In genomic region chr5:103849934-103850333, GRCh38 we compare ENCODE assay signal across 13 cellular contexts.
DNase-seq lines count a peak whose midpoint lies in the region; ATAC-seq and TF ChIP-seq lines count a peak whose summit lies in the region.
"Had no signal": no experiment of that assay in that cellular context is flagged by ENCODE, and none has a peak within 500 bp of the region (broad histone marks: within the 10 kb centered on the region; RNA-seq: fewer than 3 reads in every experiment).

No MANE protein-coding gene starts in this region.

- TF ChIP-seq POLR2A in stomach (IDR thresholded peaks at IDR 0.05), result no peak

- POLR2A ChIA-PET in RWPE1 (lab: Yijun Ruan, JAX; ENCODE audit: low non-redundant PET), result no interaction called here

- CTCF ChIA-PET in RWPE1 (lab: Yijun Ruan, JAX), result interaction anchor here (0.5 kb wide), 2 partner anchors 43 to 1958 kb away, joined by 3 read pairs; no protein-coding TSS in a partner anchor

- peak; percentile 44 for DNase-seq in AG08395 (ENCODE audit: low spot score)
- peak; percentile 97 for DNase-seq in HCEC 1CT
- peak; percentile 5 for DNase-seq in RWPE1 (ENCODE audit: low spot score)
- peak; percentile 51 for DNase-seq in fibroblast of villous mesenchyme (ENCODE audit: low read depth)
- no peak for DNase-seq in stimulated activated naive CD8-positive, alpha-beta T cell treated with anti-CD3 and anti-CD28 coated beads, Interleukin-15, amount 100 ng/mL, for 72 hours
- no peak for DNase-seq in stomach
- no peak for DNase-seq in lower lobe of right lung
- DNase-seq: left colon, NCI-H69 had no signal

- H3K4me3 ChIP-seq in fibroblast of villous mesenchyme (ENCODE audit: low read depth, low read length) (no peak overlapping the region), stomach (no peak overlapping the region), lower lobe of right lung (no peak overlapping the region)
- H3K4me3 ChIP-seq: BLaER1, K562, right atrium auricular region had no signal

- H3K9me3 ChIP-seq in stomach (no peaks in the 10 kb centered on the region), lower lobe of right lung (no peaks in the 10 kb centered on the region)
- H3K9me3 ChIP-seq: BLaER1, right atrium auricular region had no signal

- H3K27me3 ChIP-seq in stomach (no peaks in the 10 kb centered on the region), lower lobe of right lung (ENCODE audit: low read depth) (no peaks in the 10 kb centered on the region)
- H3K27me3 ChIP-seq: BLaER1, right atrium auricular region had no signal

- WGBS in stomach, 5 donors, result 66 to 71% (median 68%) methylated on average over 3 of the region's 3 CpGs

- no peak for ATAC-seq in stimulated activated naive CD8-positive, alpha-beta T cell treated with anti-CD3 and anti-CD28 coated beads, Interleukin-15, amount 100 ng/mL, for 72 hours
- ATAC-seq in HG03469 (IDR thresholded peaks at IDR 0.05; ENCODE audit: unreplicated experiment) (no peak), lower lobe of right lung (no peak)
- ATAC-seq: K562, left colon had no signal

- H3K4me3 Mint-ChIP-seq in stimulated activated naive CD8-positive, alpha-beta T cell treated with anti-CD3 and anti-CD28 coated beads, Interleukin-15, amount 100 ng/mL, for 72 hours, result no peak overlapping the region

- H3K27me3 Mint-ChIP-seq in stimulated activated naive CD8-positive, alpha-beta T cell treated with anti-CD3 and anti-CD28 coated beads, Interleukin-15, amount 100 ng/mL, for 72 hours, result no peaks in the 10 kb centered on the region

- no peak overlapping the region for H3K27ac ChIP-seq in RWPE1
- H3K27ac ChIP-seq in stomach, result no peak overlapping the region
- no peak overlapping the region for H3K27ac ChIP-seq in lower lobe of right lung
- H3K27ac ChIP-seq: BLaER1, right atrium auricular region had no signal

- intact Hi-C loops in stomach (cut with DNase I; ENCODE audit: low total_unique reads) (no loop called here), lower lobe of right lung (cut with DNase I) (no loop called here)

- H3K36me3 ChIP-seq in stomach (no peaks in the 10 kb centered on the region), lower lobe of right lung (no peaks in the 10 kb centered on the region)
- H3K36me3 ChIP-seq: BLaER1, right atrium auricular region had no signal

- H3K4me1 Mint-ChIP-seq in stimulated activated naive CD8-positive, alpha-beta T cell treated with anti-CD3 and anti-CD28 coated beads, Interleukin-15, amount 100 ng/mL, for 72 hours, result no peaks in the 10 kb centered on the region

- TF ChIP-seq CTCF in RWPE1 (conservative IDR thresholded peaks at IDR 0.05; ENCODE audit: low read depth), result no peak
- TF ChIP-seq CTCF in fibroblast of villous mesenchyme (IDR thresholded peaks at IDR 0.05; ENCODE audit: insufficient read depth, low read depth, low read length), result no peak
- TF ChIP-seq CTCF in stomach (IDR thresholded peaks at IDR 0.05), result no peak
- TF ChIP-seq CTCF in lower lobe of right lung (IDR thresholded peaks at IDR 0.05), result no peak

- TF ChIP-seq EP300 in stomach (IDR thresholded peaks at IDR 0.05), result no peak

- no peak overlapping the region for H3K27ac Mint-ChIP-seq in stimulated activated naive CD8-positive, alpha-beta T cell treated with anti-CD3 and anti-CD28 coated beads, Interleukin-15, amount 100 ng/mL, for 72 hours

- H3K4me1 ChIP-seq in stomach, result no peaks in the 10 kb centered on the region
- no peaks in the 10 kb centered on the region for H3K4me1 ChIP-seq in lower lobe of right lung
- H3K4me1 ChIP-seq: BLaER1, right atrium auricular region had no signal

- peaks cover 0 to 5% of the 10 kb centered on the region in 2 donors for H3K9me3 Mint-ChIP-seq in stimulated activated naive CD8-positive, alpha-beta T cell treated with anti-CD3 and anti-CD28 coated beads, Interleukin-15, amount 100 ng/mL, for 72 hours

Comparison
In these comparisons a context has a peak if more than half of its experiments do, and no peak if none do; other contexts are left out.
1. DNase-seq: peak in AG08395 (single experiment), HCEC 1CT (single experiment), RWPE1 (single experiment) and fibroblast of villous mesenchyme (single experiment); none in stimulated activated naive CD8-positive, alpha-beta T cell treated with anti-CD3 and anti-CD28 coated beads, Interleukin-15, amount 100 ng/mL, for 72 hours (0 of 2), stomach (single experiment) and lower lobe of right lung (single experiment).